ENCODE assay signal across 30 cellular contexts in genomic region chr22:17588606-17589005, GRCh38. TPM values are rescaled to one million over a fixed set of nuclear protein-coding genes. Genes with fewer than 3 reads are reported as not detected.
DNase-seq lines count a peak whose midpoint lies in the region; ATAC-seq, FAIRE-seq and TF ChIP-seq lines count a peak whose summit lies in the region.
"Had no signal": no experiment of that assay in that cellular context is flagged by ENCODE, and none has a peak within 500 bp of the region (broad histone marks: within the 10 kb centered on the region; RNA-seq: fewer than 3 reads in every experiment).

No MANE protein-coding gene starts in this region.

- peaks cover 23 to 30% of the 10 kb centered on the region in 2 donors for H3K36me3 ChIP-seq in kidney (ENCODE audit: control insufficient read depth in 1 of 2, insufficient read depth in 2 of 2, low read length in 2 of 2)
- peaks cover 36% of the 10 kb centered on the region for H3K36me3 ChIP-seq in upper lobe of right lung
- H3K36me3 ChIP-seq in transverse colon = peaks cover 0 to 27% (median 13%) of the 10 kb centered on the region in 4 donors

- intact Hi-C loops in kidney (cut with DNase I) (no loop called here), posterior vena cava (cut with DNase I) (no loop called here), upper lobe of right lung (cut with DNase I) (no loop called here), transverse colon (cut with DNase I; ENCODE audit: low total_unique reads) (no loop called here)

- in situ Hi-C loops in transverse colon (cut with MboI; ENCODE audit: low pct_ligation_motif_present in 1 of 4, low pct_unique_long_range_greater_than_20kb in 1 of 4, low sequenced_read_pairs in 3 of 4) = no loop called here

- no peak overlapping the region for H3K9ac ChIP-seq in kidney (ENCODE audit: low read length in 2 of 2)
- H3K9ac ChIP-seq: BLaER1 had no signal

- FAIRE-seq in kidney (lab: Jason Lieb, UNC) = no peak
- FAIRE-seq: A204.1, GM12878, GM12892, GM18507, GM19239 had no signal

- H3K4me3 ChIP-seq in kidney (ENCODE audit: low read length in 2 of 2) (no peak overlapping the region), upper lobe of right lung (no peak overlapping the region), transverse colon (no peak overlapping the region)
- H3K4me3 ChIP-seq: BLaER1, GM12878 had no signal

- H3K27ac Mint-ChIP-seq in chondrocyte (ENCODE audit: unreplicated experiment) = peak overlapping the region; percentile 45
- H3K27ac Mint-ChIP-seq: CD4-positive, alpha-beta memory T cell; CD4-positive, CD25-positive, alpha-beta regulatory T cell had no signal

- H3K36me3 Mint-ChIP-seq in chondrocyte (ENCODE audit: low read depth) = peaks cover 22% of the 10 kb centered on the region

- TF ChIP-seq EP300 in transverse colon (IDR thresholded peaks at IDR 0.05; ENCODE audit: low read depth) = no peak

- no peak for DNase-seq in chondrocyte (ENCODE audit: low spot score)
- DNase-seq in kidney = peak; percentile 18
- peak; percentile 44 for DNase-seq in posterior vena cava (ENCODE audit: low spot score)
- peak; percentile 44 for DNase-seq in upper lobe of right lung
- DNase-seq in caudate nucleus (lab: John Stamatoyannopoulos, UW) = no peak
- no peak for DNase-seq in transverse colon
- no peak for DNase-seq in NCI-H2227 treated with DMSO at 0.1 percent for 48 hours (lab: John Stamatoyannopoulos, UW)
- DNase-seq: 8988T; ACHN; BE2C; C1 segment of cervical spinal cord; CD4-positive, alpha-beta memory T cell; CD4-positive, CD25-positive, alpha-beta regulatory T cell; CD8-positive, alpha-beta memory T cell; COR-L47; DMS 273 treated with DMSO at 0.1 percent for 48 hours; DMS153; DMS79; DND-41; EL; GDM1 had no signal

- H3K27me3 Mint-ChIP-seq in chondrocyte (ENCODE audit: low read depth) = no peaks in the 10 kb centered on the region
- H3K27me3 Mint-ChIP-seq: CD4-positive, alpha-beta memory T cell; CD4-positive, CD25-positive, alpha-beta regulatory T cell; CD8-positive, alpha-beta memory T cell had no signal

- H3K4me1 Mint-ChIP-seq in chondrocyte (ENCODE audit: low read depth) = no peaks in the 10 kb centered on the region
- H3K4me1 Mint-ChIP-seq: CD14-positive monocyte; CD4-positive, alpha-beta memory T cell; CD4-positive, CD25-positive, alpha-beta regulatory T cell; CD8-positive, alpha-beta memory T cell had no signal

- H3K9me3 ChIP-seq in kidney (ENCODE audit: control insufficient read depth in 1 of 2, low read length in 2 of 2) (no peaks in the 10 kb centered on the region), upper lobe of right lung (no peaks in the 10 kb centered on the region), transverse colon (no peaks in the 10 kb centered on the region)
- H3K9me3 ChIP-seq: BE2C, BLaER1 had no signal

- ATAC-seq in upper lobe of right lung (no peak), GM18858 (IDR thresholded peaks at IDR 0.05; ENCODE audit: unreplicated experiment) (no peak)
- ATAC-seq: GM12878 had no signal

- no peak overlapping the region for H3K4me3 Mint-ChIP-seq in chondrocyte (ENCODE audit: unreplicated experiment)
- H3K4me3 Mint-ChIP-seq: CD14-positive monocyte; CD4-positive, alpha-beta memory T cell; CD4-positive, CD25-positive, alpha-beta regulatory T cell; CD8-positive, alpha-beta memory T cell had no signal

- no peak for TF ChIP-seq POLR2A in transverse colon (IDR thresholded peaks at IDR 0.05)

- 80 to 95% methylated on average over 1 to 11 of the region's 11 CpGs for WGBS in transverse colon (ENCODE audit: low coverage in 1 of 2), 2 donors

- H3K27ac ChIP-seq in kidney (ENCODE audit: low read depth in 2 of 2, low read length in 2 of 2) = no peak overlapping the region
- no peak overlapping the region for H3K27ac ChIP-seq in upper lobe of right lung
- no peak overlapping the region for H3K27ac ChIP-seq in caudate nucleus (ENCODE audit: low read depth, low read length)
- H3K27ac ChIP-seq in transverse colon = no peak overlapping the region
- H3K27ac ChIP-seq: BLaER1 had no signal

- H3K4me1 ChIP-seq in kidney (ENCODE audit: control insufficient read depth in 1 of 2, insufficient read depth in 1 of 2, low read depth in 1 of 2, low read length in 2 of 2) (no peaks in the 10 kb centered on the region), upper lobe of right lung (no peaks in the 10 kb centered on the region), transverse colon (no peaks in the 10 kb centered on the region)
- H3K4me1 ChIP-seq: BE2C had no signal

- no peaks in the 10 kb centered on the region for H3K9me3 Mint-ChIP-seq in chondrocyte (ENCODE audit: low read depth)
- H3K9me3 Mint-ChIP-seq: CD4-positive, alpha-beta memory T cell; CD4-positive, CD25-positive, alpha-beta regulatory T cell; CD8-positive, alpha-beta memory T cell had no signal

- TF ChIP-seq CTCF in chondrocyte (IDR thresholded peaks at IDR 0.05) (no peak), kidney (IDR thresholded peaks at IDR 0.05; ENCODE audit: borderline replicate concordance, extremely low read depth, insufficient read depth) (no peak), upper lobe of right lung (IDR thresholded peaks at IDR 0.05) (no peak), transverse colon (IDR thresholded peaks at IDR 0.05) (no peak)

- H3K27me3 ChIP-seq in upper lobe of right lung = no peaks in the 10 kb centered on the region
- no peaks in the 10 kb centered on the region for H3K27me3 ChIP-seq in transverse colon
- H3K27me3 ChIP-seq: BE2C, BLaER1 had no signal

RNA-seq across cellular contexts. Expression of gene SLC25A18, which starts 25.3 kb away (rescaled TPM):
- not detected in 3 replicates for total RNA-seq in chondrocyte
- total RNA-seq in kidney = 0.41 TPM
- polyA plus RNA-seq in kidney (ENCODE audit: insufficient read depth, low read depth, low replicate concordance) = 1.1 TPM
- total RNA-seq in posterior vena cava = 1 to 10 TPM in 1 of 2 donors, under 1 TPM in 1; 0.76 to 1.2 TPM
- total RNA-seq in upper lobe of right lung = 1.2 TPM
- total RNA-seq in transverse colon = 10 to 100 TPM in 1 of 4 donors, 1 to 10 TPM in 2, under 1 TPM in 1; 0.75 to 40.4 (median 1.5) TPM
- total RNA-seq: CD4-positive, alpha-beta memory T cell; CD4-positive, CD25-positive, alpha-beta regulatory T cell; CD8-positive, alpha-beta memory T cell; GM12878 had no signal
- polyA plus RNA-seq: AG04450; CD8-positive, alpha-beta memory T cell had no signal

RNA-seq across cellular contexts. Expression of gene ATP6V1E1, which starts 39.9 kb away (rescaled TPM):
- total RNA-seq in chondrocyte (118 to 125 TPM (median 120 TPM) in 3 replicates), kidney (138 TPM), posterior vena cava (100 to 1,000 TPM; 116 to 126 TPM), upper lobe of right lung (133 TPM), transverse colon (100 to 1,000 TPM; 103 to 142 (median 107) TPM)
- 443 TPM for polyA plus RNA-seq in kidney (ENCODE audit: insufficient read depth, low read depth, low replicate concordance)

RNA-seq across cellular contexts. Expression of gene BCL2L13, which starts 50.0 kb away (rescaled TPM):
- total RNA-seq in chondrocyte = 38.7 to 46.2 TPM (median 39.6 TPM) in 3 replicates
- 50.5 TPM for total RNA-seq in kidney
- polyA plus RNA-seq in kidney (ENCODE audit: insufficient read depth, low read depth, low replicate concordance) = 43.8 TPM
- 10 to 100 TPM; 28.9 to 34.7 TPM for total RNA-seq in posterior vena cava
- total RNA-seq in upper lobe of right lung = 40.8 TPM
- total RNA-seq in transverse colon = 100 to 1,000 TPM in 1 of 4 donors, 10 to 100 TPM in 3; 44.0 to 115 (median 59.6) TPM

Comparison
In these comparisons a context has a peak if more than half of its experiments do, and no peak if none do; other contexts are left out.
1. DNase-seq: peak in kidney (single experiment), posterior vena cava (single experiment) and upper lobe of right lung (single experiment); none in chondrocyte (single experiment), caudate nucleus (0 of 61), transverse colon (single experiment) and NCI-H2227 treated with DMSO at 0.1 percent for 48 hours (single experiment).